In the genomic region with DNA sequence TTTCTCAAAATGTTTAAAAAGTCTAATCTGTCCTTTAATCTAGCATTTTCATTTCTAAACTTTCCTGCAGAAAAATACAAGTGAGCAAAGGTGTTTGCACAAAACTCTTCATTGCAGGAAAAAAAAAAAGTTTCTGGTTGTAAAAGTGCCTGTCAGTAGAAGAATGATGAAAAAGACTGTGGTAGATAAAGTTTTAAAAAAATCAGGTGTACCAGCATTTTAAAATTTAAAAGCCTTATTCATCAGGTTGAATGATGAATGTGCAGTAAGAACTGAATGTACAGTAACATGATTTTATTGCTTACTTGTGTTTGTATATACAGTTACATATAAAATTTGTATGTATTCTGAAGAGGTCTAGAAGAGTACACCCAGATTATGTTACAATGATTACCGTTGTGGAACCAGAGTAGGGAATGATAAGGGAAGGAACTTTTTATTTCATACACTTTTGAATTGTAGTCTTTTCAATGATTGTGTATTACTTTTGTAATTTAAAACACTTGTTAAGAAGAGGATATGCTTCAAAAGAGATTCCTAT, we compare ENCODE assay signal across 18 cellular contexts. TPM values are rescaled to one million over a fixed set of nuclear protein-coding genes. Genes with fewer than 3 reads are reported as not detected.
DNase-seq lines count a peak whose midpoint lies in the region; ATAC-seq and TF ChIP-seq lines count a peak whose summit lies in the region.
"Had no signal": no experiment of that assay in that cellular context is flagged by ENCODE, and none has a peak within 500 bp of the region (broad histone marks: within the 10 kb centered on the region; RNA-seq: fewer than 3 reads in every experiment).

No MANE protein-coding gene starts in this region.

- H3K4me3 ChIP-seq in LNCaP clone FGC (ENCODE audit: low read depth, low read length) (no peak overlapping the region), RWPE2 (ENCODE audit: severe bottlenecking) (no peak overlapping the region), thyroid gland (replicated peaks in 1 of 3) (no peak overlapping the region)

- peaks cover 28% of the 10 kb centered on the region for H3K36me3 ChIP-seq in RWPE2 (ENCODE audit: low read depth)
- H3K36me3 ChIP-seq in thyroid gland, result no peaks in the 10 kb centered on the region

- intact Hi-C loops in left colon (cut with DNase I, micrococcal nuclease) (no loop called here), thyroid gland (cut with DNase I) (no loop called here)

- WGBS in thyroid gland, 2 donors, result 57 to 68% methylated on average over 1 of the region's 1 CpG

- H3K27me3 ChIP-seq in RWPE2 (ENCODE audit: insufficient read depth, poor library complexity, severe bottlenecking) (no peaks in the 10 kb centered on the region), thyroid gland (no peaks in the 10 kb centered on the region)

- no peak for TF ChIP-seq POLR2A in thyroid gland (IDR thresholded peaks at IDR 0.05)

- no peak for ATAC-seq in RWPE2 (ENCODE audit: low read depth)
- peak; percentile 64 for ATAC-seq in left colon
- no peak for ATAC-seq in GM18519 (IDR thresholded peaks at IDR 0.05; ENCODE audit: low FRiP score, unreplicated experiment)

- TF ChIP-seq CTCF in LNCaP clone FGC (IDR thresholded peaks at IDR 0.05; ENCODE audit: control insufficient read depth, extremely low read depth, insufficient read depth) (no peak), RWPE2 (IDR thresholded peaks at IDR 0.05; ENCODE audit: poor library complexity, severe bottlenecking) (no peak), thyroid gland (IDR thresholded peaks at IDR 0.05) (no peak)

- peak; percentile 64 for DNase-seq in LNCaP clone FGC (ENCODE audit: low read depth)
- DNase-seq in RWPE2 (ENCODE audit: low spot score), result no peak
- no peak for DNase-seq in left colon
- no peak for DNase-seq in activated T-cell treated with anti-CD3 and anti-CD28 coated beads for 4 hours
- no peak for DNase-seq in iPS-NIHi11 (ENCODE audit: low spot score)
- DNase-seq in thyroid gland, result no peak
- DNase-seq: CD4-positive, CD25-positive, alpha-beta regulatory T cell; EL; H7; NCI-H1105 treated with DMSO at 0.1 percent for 48 hours; NCI-H1694; NCI-H2081; NCI-H446 treated with DMSO at 0.1 percent for 48 hours; NCI-H526 treated with DMSO at 0.1 percent for 48 hours; SHP77; SW 1271 had no signal

- H3K27ac ChIP-seq in RWPE2 (ENCODE audit: poor library complexity, severe bottlenecking) (peak overlapping the region; percentile 23), thyroid gland (no peak overlapping the region)
- H3K27ac ChIP-seq: KMS-11 had no signal

- peaks cover 19% of the 10 kb centered on the region for H3K4me1 ChIP-seq in RWPE2 (ENCODE audit: insufficient read depth, poor library complexity, severe bottlenecking)
- peaks cover 27 to 28% of the 10 kb centered on the region in 2 donors for H3K4me1 ChIP-seq in thyroid gland

- H3K9me3 ChIP-seq in RWPE2 (ENCODE audit: severe bottlenecking) (peaks cover 2% of the 10 kb centered on the region), thyroid gland (no peaks in the 10 kb centered on the region)

RNA-seq across cellular contexts. Expression of a gene that starts 54.0 kb away (rescaled TPM):
- total RNA-seq in left colon (10 to 100 TPM; 46.7 to 64.2 TPM), thyroid gland (10 to 100 TPM; 68.7 to 86.0 (median 72.9) TPM)
